16 cellular contexts compared by ENCODE assay signal in genomic region chr21:37245151-37245550, GRCh38. TPM values are rescaled to one million over a fixed set of nuclear protein-coding genes. Genes with fewer than 3 reads are reported as not detected.
DNase-seq lines count a peak whose midpoint lies in the region; FAIRE-seq and TF ChIP-seq lines count a peak whose summit lies in the region.
"Had no signal": no experiment of that assay in that cellular context is flagged by ENCODE, and none has a peak within 500 bp of the region (broad histone marks: within the 10 kb centered on the region; RNA-seq: fewer than 3 reads in every experiment).

No MANE protein-coding gene starts in this region.

- no peak overlapping the region for H3K23ac ChIP-seq in H1 (ENCODE audit: insufficient read length)

- no peak overlapping the region for H3K14ac ChIP-seq in H1 (ENCODE audit: insufficient read length)

- H2BK120ac ChIP-seq in H1 (replicated peaks; ENCODE audit: low read depth, low read length) = no peak overlapping the region

- H3K18ac ChIP-seq in H1 (ENCODE audit: extremely low read depth, low read length) = 0 out of 2 replicates have a peak overlapping the region, but pooled peaks have one; percentile 28

- H4K8ac ChIP-seq in H1 (ENCODE audit: extremely low read depth, insufficient read depth, low read length) = no peak overlapping the region

- POLR2A ChIA-PET in H1 (lab: Charles Lee; ENCODE audit: partially characterized antibody) = interaction anchor here (1.2 kb wide), 1 partner anchor 10 kb away, joined by 3 read pairs; no protein-coding TSS in a partner anchor

- FAIRE-seq in H1 (lab: Jason Lieb, UNC) (no peak), D721Med (lab: Jason Lieb, UNC) (no peak)

- TF ChIP-seq RAD21 in H1 (IDR thresholded peaks at IDR 0.05 in 1 of 2, conservative IDR thresholded peaks at IDR 0.05 in 1 of 2; ENCODE audit: low read depth in 2 of 2, low read length in 2 of 2) = no peak

- peaks cover 32% of the 10 kb centered on the region for H3K36me3 Mint-ChIP-seq in activated T-cell treated with anti-CD3 and anti-CD28 coated beads, Interleukin-2, amount 50 U/mL, for 24 hours (ENCODE audit: low read depth)
- H3K36me3 Mint-ChIP-seq in neural progenitor cell = peaks cover 4% of the 10 kb centered on the region

- H3K23me2 ChIP-seq in H1 (ENCODE audit: low read depth, low read length) = no peaks in the 10 kb centered on the region

- H3K4me3 ChIP-seq in H1 (ENCODE audit: extremely low read depth in 1 of 4, insufficient read depth in 2 of 4, low read depth in 3 of 4, low read length in 4 of 4) = peak overlapping the region in 2 of 4 experiments; percentile 1 to 19; a peak in 2 of 8 replicates
- no peak overlapping the region for H3K4me3 ChIP-seq in neural progenitor cell
- H3K4me3 ChIP-seq in foreskin fibroblast (ENCODE audit: low read depth in 1 of 2, low read length in 2 of 2) = no peak overlapping the region
- H3K4me3 ChIP-seq: coronary artery, prostate gland, vagina had no signal

- peaks cover 5 to 8% (median 7%) of the 10 kb centered on the region in 4 experiments for H3K4me1 ChIP-seq in H1 (replicated peaks in 1 of 4; ENCODE audit: control insufficient read depth in 3 of 4, insufficient read depth in 4 of 4, low read length in 3 of 4)
- peaks cover 13% of the 10 kb centered on the region for H3K4me1 ChIP-seq in neural progenitor cell
- H3K4me1 ChIP-seq: prostate gland had no signal

- peaks cover 73% of the 10 kb centered on the region for H3K4me1 Mint-ChIP-seq in activated T-cell treated with anti-CD3 and anti-CD28 coated beads, Interleukin-2, amount 50 U/mL, for 24 hours (ENCODE audit: low read depth)
- H3K4me1 Mint-ChIP-seq in neural progenitor cell = peaks cover 17% of the 10 kb centered on the region

- no peak overlapping the region for H4K91ac ChIP-seq in H1 (replicated peaks; ENCODE audit: insufficient read length, low read length)

- 59 to 100% methylated on average over 2 to 8 of the region's 8 CpGs for WGBS in H1 (ENCODE audit: extremely low coverage in 1 of 2, insufficient coverage in 1 of 2, insufficient read length in 1 of 2, insufficient replicate concordance in 2 of 2, low coverage in 1 of 2, low lambda C conversion rate in 2 of 2, missing lambda C conversion rate in 1 of 2), 2 experiments

- H3K4me2 ChIP-seq in H1 (ENCODE audit: insufficient read depth in 1 of 2, low read depth in 2 of 2, low read length in 2 of 2) = peak overlapping the region; percentile 25 to 42
- peak overlapping the region; percentile 34 for H3K4me2 ChIP-seq in neural progenitor cell

- no peak overlapping the region for H2BK20ac ChIP-seq in H1 (ENCODE audit: low read length)

- no peak overlapping the region for H2BK12ac ChIP-seq in H1 (ENCODE audit: low read depth, low read length)

- no peak overlapping the region for H4K5ac ChIP-seq in H1 (ENCODE audit: insufficient read length, low read depth, low read length)

- no peak overlapping the region for H2BK15ac ChIP-seq in H1 (ENCODE audit: low read length)

- no peaks in the 10 kb centered on the region for H3K9me3 Mint-ChIP-seq in activated T-cell treated with anti-CD3 and anti-CD28 coated beads, Interleukin-2, amount 50 U/mL, for 24 hours
- no peaks in the 10 kb centered on the region for H3K9me3 Mint-ChIP-seq in neural progenitor cell
- H3K9me3 Mint-ChIP-seq: HFFc6 had no signal

- CTCF ChIA-PET in H1 (lab: Charles Lee; ENCODE audit: partially characterized antibody) = interaction anchor here (1.0 to 1.6 kb wide), 2 partner anchors 11 to 115 kb away, joined by 3 to 4 read pairs; no protein-coding TSS in a partner anchor

- H3K36me3 ChIP-seq in KOPT-K1 (ENCODE audit: insufficient read depth, low read length) (peaks cover 12% of the 10 kb centered on the region), H1 (ENCODE audit: control insufficient read depth in 2 of 4, insufficient read depth in 4 of 4, low read length in 3 of 4) (peaks cover 0 to 7% (median 1%) of the 10 kb centered on the region in 4 experiments; a peak in 1 of 8 replicates), neural progenitor cell (no peaks in the 10 kb centered on the region)
- H3K36me3 ChIP-seq: prostate gland, vagina had no signal

- H3K79me2 ChIP-seq in H1 (ENCODE audit: control insufficient read depth in 1 of 2, insufficient read depth in 2 of 2, low read length in 2 of 2) = peaks cover 0 to 96% of the 10 kb centered on the region in 2 experiments
- peaks cover 95% of the 10 kb centered on the region for H3K79me2 ChIP-seq in neural progenitor cell (ENCODE audit: low read depth)

- no peaks in the 10 kb centered on the region for H3K27me3 Mint-ChIP-seq in activated T-cell treated with anti-CD3 and anti-CD28 coated beads, Interleukin-2, amount 50 U/mL, for 24 hours
- H3K27me3 Mint-ChIP-seq in neural progenitor cell (ENCODE audit: insufficient read depth, low read depth) = no peaks in the 10 kb centered on the region

- no peak overlapping the region for H2AK5ac ChIP-seq in H1 (ENCODE audit: low read depth, low read length)

- peaks cover 21% of the 10 kb centered on the region for H3K79me1 ChIP-seq in H1 (ENCODE audit: low read depth, low read length)

- H3K9ac ChIP-seq in H1 (replicated peaks in 1 of 4; ENCODE audit: extremely low read depth in 1 of 4, low read depth in 3 of 4, low read length in 3 of 4) (no peak overlapping the region; a peak in 1 of 7 replicates), neural progenitor cell (no peak overlapping the region)

- H2BK5ac ChIP-seq in H1 (ENCODE audit: low read depth, low read length) = no peak overlapping the region

- H3K27me3 ChIP-seq in H1 (replicated peaks in 1 of 4; ENCODE audit: control insufficient read depth in 3 of 4, extremely low read depth in 1 of 4, insufficient read depth in 3 of 4, low read length in 3 of 4) (no peaks in the 10 kb centered on the region), neural progenitor cell (no peaks in the 10 kb centered on the region)
- H3K27me3 ChIP-seq: vagina had no signal

- peaks cover 3 to 10% of the 10 kb centered on the region in 2 experiments for H4K20me1 ChIP-seq in H1 (replicated peaks in 1 of 2; ENCODE audit: control insufficient read depth in 1 of 2, insufficient read depth in 2 of 2, low read length in 2 of 2)
- H4K20me1 ChIP-seq in neural progenitor cell (ENCODE audit: low read depth) = peaks cover 14% of the 10 kb centered on the region

- no peak overlapping the region for H3K4ac ChIP-seq in H1 (replicated peaks; ENCODE audit: insufficient read length, low read depth, low read length)

- TF ChIP-seq POLR2A in H1 (IDR thresholded peaks at IDR 0.05; ENCODE audit: control extremely low read depth in 1 of 2, low read depth in 2 of 2, low read length in 2 of 2) = no peak

- H3K4me3 Mint-ChIP-seq in activated T-cell treated with anti-CD3 and anti-CD28 coated beads, Interleukin-2, amount 50 U/mL, for 24 hours = peak overlapping the region; percentile 17
- H3K4me3 Mint-ChIP-seq in neural progenitor cell = no peak overlapping the region
- H3K4me3 Mint-ChIP-seq: HFFc6 had no signal

- no peaks in the 10 kb centered on the region for H3K9me3 ChIP-seq in KOPT-K1 (ENCODE audit: insufficient read depth, low read length, poor library complexity, severe bottlenecking)
- H3K9me3 ChIP-seq in H1 (ENCODE audit: insufficient read depth in 2 of 2, low read depth in 1 of 2, low read length in 1 of 2) = no peaks in the 10 kb centered on the region
- H3K9me3 ChIP-seq in neural progenitor cell (ENCODE audit: low read depth) = no peaks in the 10 kb centered on the region
- H3K9me3 ChIP-seq: prostate gland, vagina had no signal

- no peak for TF ChIP-seq EP300 in H1 (IDR thresholded peaks at IDR 0.05; ENCODE audit: borderline replicate concordance in 1 of 2, low read depth in 2 of 2, low read length in 2 of 2)

- no peak for DNase-seq in activated T-cell treated with anti-CD3 and anti-CD28 coated beads, Interleukin-2, amount 50 U/mL, for 24 hours
- DNase-seq in activated T-cell treated with anti-CD3 and anti-CD28 coated beads, Interleukin-2, amount 50 U/mL, for 1 hour = no peak
- DNase-seq in H1 (ENCODE audit: low read depth in 1 of 2, low spot score in 2 of 2) (peak in 1 of 2 experiments; percentile 41), neural progenitor cell (ENCODE audit: low spot score) (no peak), D721Med (ENCODE audit: insufficient read length, low spot score) (no peak), foreskin fibroblast (no peak), NOMO-1 (lab: John Stamatoyannopoulos, UW; ENCODE audit: unreplicated experiment in 2 of 2) (no peak)
- DNase-seq: activated CD4-positive, CD25-positive, alpha-beta regulatory T cell treated with anti-CD3 and anti-CD28 coated beads, Interleukin-2, amount 50 U/mL, for 72 hours; COR-L47; HFFc6; NCI-H1092; stimulated activated naive CD4-positive, alpha-beta T cell treated with Interleukin-2 at 50 U/mL for 16 hours had no signal

- no peak overlapping the region for H3K56ac ChIP-seq in H1 (replicated peaks; ENCODE audit: insufficient read length, low read depth, low read length)

- H3K27ac ChIP-seq in KOPT-K1 (ENCODE audit: low read depth, low read length, poor library complexity, severe bottlenecking) = peak overlapping the region; percentile 75
- H3K27ac ChIP-seq in H1 (ENCODE audit: low read depth, low read length) = no peak overlapping the region
- H3K27ac ChIP-seq in neural progenitor cell = no peak overlapping the region
- H3K27ac ChIP-seq: coronary artery, prostate gland, vagina had no signal

- H3F3A ChIP-seq in neural progenitor cell (ENCODE audit: low read depth) = peaks cover 7% of the 10 kb centered on the region

- no peak for TF ChIP-seq CTCF in H1 (IDR thresholded peaks at IDR 0.05; ENCODE audit: control extremely low read depth in 1 of 3, insufficient read depth in 1 of 3, low read depth in 1 of 3, low read length in 3 of 3)
- TF ChIP-seq CTCF in neural progenitor cell (IDR thresholded peaks at IDR 0.05) = no peak
- TF ChIP-seq CTCF in D721Med (IDR thresholded peaks at IDR 0.05; ENCODE audit: insufficient read depth, missing control alignments) = no peak
- no peak for TF ChIP-seq CTCF in foreskin fibroblast (IDR thresholded peaks at IDR 0.05; ENCODE audit: low read depth, low read length)

- peak overlapping the region; percentile 61 for H3K27ac Mint-ChIP-seq in activated T-cell treated with anti-CD3 and anti-CD28 coated beads, Interleukin-2, amount 50 U/mL, for 24 hours
- H3K27ac Mint-ChIP-seq in neural progenitor cell = peak overlapping the region; percentile 90
- H3K27ac Mint-ChIP-seq: HFFc6 had no signal

- no peak overlapping the region for H2AFZ ChIP-seq in H1 (ENCODE audit: low read length)
- H2AFZ ChIP-seq in neural progenitor cell (replicated peaks) = no peak overlapping the region

TF ChIP-seq in H1, 55 proteins besides CTCF, POLR2A, EP300 and RAD21 (continues in another document):
- TF ChIP-seq BCL11A (IDR thresholded peaks at IDR 0.05; ENCODE audit: low read depth in 2 of 2, low read length in 2 of 2) = no peak

RNA-seq across cellular contexts. Expression of gene VPS26C, which starts 22.0 kb away (rescaled TPM):
- 68.1 and 71.6 TPM in 2 replicates for total RNA-seq in H1 (2021; fragmentation: NEBNext Ultra II Directional; extraction: Animal tissue kit (Norgen Biotek cat#: 25700))
- polyA plus RNA-seq in H1 (2011; rRNA removed) = 43.5 and 45.7 TPM in 2 replicates
- 50.8 TPM for polyA plus RNA-seq in H1 (2011; cell fraction: cytosol; rRNA removed)
- polyA plus RNA-seq in H1 (2011; cell fraction: nucleus; rRNA removed) = 41.0 TPM
- 45.0 to 83.4 TPM (median 50.5 TPM) in 4 replicates for polyA plus RNA-seq in H1 (2012, experiment 1 of 2)
- polyA plus RNA-seq in H1 (2012, experiment 2 of 2) = 41.8 TPM
- 40.8 TPM for polyA plus RNA-seq in H1 (2013, experiment 1 of 2)
- polyA plus RNA-seq in H1 (2013, experiment 2 of 2) = 40.0 TPM
- 49.8 and 61.5 TPM in 2 replicates for polyA minus RNA-seq in H1 (2011; rRNA and poly(A)+ RNA removed)
- 37.8 TPM for polyA minus RNA-seq in H1 (2011; cell fraction: cytosol; rRNA and poly(A)+ RNA removed)
- polyA minus RNA-seq in H1 (2011; cell fraction: nucleus; rRNA and poly(A)+ RNA removed) = 50.1 TPM
- total RNA-seq in neural progenitor cell (ENCODE audit: low replicate concordance) = 60.2 and 80.5 TPM in 2 replicates
